In genomic region chr4:179195887-179196286, GRCh38 we compare ENCODE assay signal across 25 cellular contexts.
"Had no signal": no experiment of that assay in that cellular context is flagged by ENCODE, and none has a peak within 500 bp of the region (broad histone marks: within the 10 kb centered on the region; RNA-seq: fewer than 3 reads in every experiment).

No MANE protein-coding gene starts in this region.

- H3K36me3 Mint-ChIP-seq: activated naive CD4-positive, alpha-beta T cell treated with anti-CD3 and anti-CD28 coated beads, Interleukin-2, amount 50 U/mL, for 72 hours; stimulated activated effector memory CD8-positive, alpha-beta T cell treated with anti-CD3 and anti-CD28 coated beads, Interleukin-12 subunit alpha, Interleukin-12 subunit beta, amount 100 ng/mL, for 72 hours; type B pancreatic cell had no signal

- H3K27me3 Mint-ChIP-seq: activated B cell treated with CpG ODN at 0.5 μM for 24 hours; progenitor cell of endocrine pancreas; stimulated activated naive CD8-positive, alpha-beta T cell treated with anti-CD3 and anti-CD28 coated beads, Interleukin-15, Interleukin-2, amounts not matched to agents 100 ng/mL and 50 ng/mL, for 24 hours; type B pancreatic cell had no signal

- H3K27ac Mint-ChIP-seq: activated B cell treated with CpG ODN at 0.5 μM for 24 hours; activated naive CD4-positive, alpha-beta T cell treated with anti-CD3 and anti-CD28 coated beads, Interleukin-2, amount 50 U/mL, for 72 hours; activated T-cell treated with anti-CD3 and anti-CD28 coated beads, Interleukin-2, amount 50 U/mL, for 72 hours; nephron progenitor cell; progenitor cell of endocrine pancreas; stimulated activated effector memory CD8-positive, alpha-beta T cell treated with anti-CD3 and anti-CD28 coated beads, Interleukin-12 subunit alpha, Interleukin-12 subunit beta, amount 100 ng/mL, for 72 hours; stimulated activated naive CD8-positive, alpha-beta T cell treated with anti-CD3 and anti-CD28 coated beads, Interleukin-15, Interleukin-2, amounts not matched to agents 100 ng/mL and 50 ng/mL, for 24 hours; T-helper 1 cell treated with Interleukin-12 subunit alpha and Interleukin-12 subunit beta and Interleukin-4 antibody, amounts not matched to agents 30 μg/mL and 1 μg/mL, for 36 hours; type B pancreatic cell had no signal

- DNase-seq: activated B cell treated with CpG ODN at 0.5 μM for 24 hours; activated naive CD4-positive, alpha-beta T cell; activated T-cell treated with anti-CD3 and anti-CD28 coated beads for 4 hours; activated T-cell treated with anti-CD3 and anti-CD28 coated beads, Interleukin-2, amount 50 U/mL, for 72 hours; anterior cingulate cortex; body of pancreas; colonic mucosa; effector memory CD4-positive, alpha-beta T cell; erythroblast; hippocampal formation; left colon; mammary epithelial cell; right lobe of liver; stimulated activated CD4-positive, alpha-beta T cell treated with anti-CD3 and anti-CD28 coated beads, Interleukin-4, amount 100 ng/mL, for 24 hours; T1000; uterus had no signal

- H3K4me3 Mint-ChIP-seq: activated B cell treated with CpG ODN at 0.5 μM for 24 hours; activated T-cell treated with anti-CD3 and anti-CD28 coated beads, Interleukin-2, amount 50 U/mL, for 72 hours; nephron progenitor cell; stimulated activated effector memory CD8-positive, alpha-beta T cell treated with anti-CD3 and anti-CD28 coated beads, Interleukin-12 subunit alpha, Interleukin-12 subunit beta, amount 100 ng/mL, for 72 hours; stimulated activated naive CD8-positive, alpha-beta T cell treated with anti-CD3 and anti-CD28 coated beads, Interleukin-15, Interleukin-2, amounts not matched to agents 100 ng/mL and 50 ng/mL, for 24 hours; T-helper 1 cell treated with Interleukin-12 subunit alpha and Interleukin-12 subunit beta and Interleukin-4 antibody, amounts not matched to agents 30 μg/mL and 1 μg/mL, for 36 hours; type B pancreatic cell had no signal

- H3K9me3 Mint-ChIP-seq: activated B cell treated with CpG ODN at 0.5 μM for 24 hours; nephron progenitor cell; stimulated activated naive CD8-positive, alpha-beta T cell treated with anti-CD3 and anti-CD28 coated beads, Interleukin-15, Interleukin-2, amounts not matched to agents 100 ng/mL and 50 ng/mL, for 24 hours; T-helper 1 cell treated with Interleukin-12 subunit alpha and Interleukin-12 subunit beta and Interleukin-4 antibody, amounts not matched to agents 30 μg/mL and 1 μg/mL, for 36 hours; type B pancreatic cell had no signal

- H3K4me1 Mint-ChIP-seq: activated B cell treated with CpG ODN at 0.5 μM for 24 hours; nephron progenitor cell; stimulated activated effector memory CD8-positive, alpha-beta T cell treated with anti-CD3 and anti-CD28 coated beads, Interleukin-12 subunit alpha, Interleukin-12 subunit beta, amount 100 ng/mL, for 72 hours had no signal

- ATAC-seq: activated naive CD4-positive, alpha-beta T cell treated with anti-CD3 and anti-CD28 coated beads, Interleukin-2, amount 50 U/mL, for 72 hours; activated T-cell treated with anti-CD3 and anti-CD28 coated beads, Interleukin-2, amount 50 U/mL, for 72 hours; body of pancreas; gastroesophageal sphincter; left colon; right lobe of liver; stimulated activated effector memory CD8-positive, alpha-beta T cell treated with anti-CD3 and anti-CD28 coated beads, Interleukin-12 subunit alpha, Interleukin-12 subunit beta, amount 100 ng/mL, for 72 hours had no signal

- FAIRE-seq: keratinocyte had no signal
